Comparison of ENCODE assay signal across 21 cellular contexts in genomic region chr1:234362558-234362957, GRCh38. TPM values are rescaled to one million over a fixed set of nuclear protein-coding genes. Genes with fewer than 3 reads are reported as not detected.
A peak's percentile ranks its signal among the peaks of the same experiment; 100 is the strongest.
DNase-seq lines count a peak whose midpoint lies in the region; ATAC-seq, FAIRE-seq and TF ChIP-seq lines count a peak whose summit lies in the region.
"Had no signal": no experiment of that assay in that cellular context is flagged by ENCODE, and none has a peak within 500 bp of the region (broad histone marks: within the 10 kb centered on the region; RNA-seq: fewer than 3 reads in every experiment).

No MANE protein-coding gene starts in this region.

- peaks cover 0 to 17% of the 10 kb centered on the region in 2 donors for H3K27me3 Mint-ChIP-seq in effector memory CD8-positive, alpha-beta T cell

- no peak for ATAC-seq in HepG2
- ATAC-seq in right lobe of liver, result no peak
- no peak for ATAC-seq in effector memory CD8-positive, alpha-beta T cell (replicated peaks)

- H3K4me3 Mint-ChIP-seq in effector memory CD8-positive, alpha-beta T cell, result no peak overlapping the region
- H3K4me3 Mint-ChIP-seq: CD14-positive monocyte; CD4-positive, alpha-beta memory T cell; CD4-positive, CD25-positive, alpha-beta regulatory T cell; CD8-positive, alpha-beta memory T cell had no signal

- H3K9me3 ChIP-seq in HepG2 (ENCODE audit: low read length) (no peaks in the 10 kb centered on the region), right lobe of liver (no peaks in the 10 kb centered on the region), GM23248 (ENCODE audit: low read depth) (no peaks in the 10 kb centered on the region), SK-N-MC (ENCODE audit: low read depth, low read length) (no peaks in the 10 kb centered on the region)
- H3K9me3 ChIP-seq: BE2C, BLaER1 had no signal

- H3K9me2 ChIP-seq in GM23248 (ENCODE audit: insufficient read depth), result no peaks in the 10 kb centered on the region

- H3K4me2 ChIP-seq in HepG2 (ENCODE audit: low read depth, low read length) (no peak overlapping the region), GM23248 (ENCODE audit: unreplicated experiment) (no peak overlapping the region)
- H3K4me2 ChIP-seq: BLaER1 had no signal

- no peak overlapping the region for H3K27ac Mint-ChIP-seq in effector memory CD8-positive, alpha-beta T cell
- H3K27ac Mint-ChIP-seq: CD14-positive monocyte; CD4-positive, alpha-beta memory T cell; CD4-positive, CD25-positive, alpha-beta regulatory T cell; CD8-positive, alpha-beta memory T cell had no signal

- H3K9me3 Mint-ChIP-seq in effector memory CD8-positive, alpha-beta T cell, result no peaks in the 10 kb centered on the region
- H3K9me3 Mint-ChIP-seq: CD4-positive, alpha-beta memory T cell; CD4-positive, CD25-positive, alpha-beta regulatory T cell; CD8-positive, alpha-beta memory T cell had no signal

- H3K4me1 ChIP-seq in HepG2 (ENCODE audit: insufficient read depth, low read length) (peaks cover 13% of the 10 kb centered on the region), right lobe of liver (no peaks in the 10 kb centered on the region), GM23248 (ENCODE audit: insufficient read depth) (no peaks in the 10 kb centered on the region)
- H3K4me1 ChIP-seq: BE2C, BLaER1 had no signal

- H3K9ac ChIP-seq in HepG2 (ENCODE audit: insufficient read depth, low read depth, low read length) (no peak overlapping the region), GM23248 (no peak overlapping the region), SK-N-MC (ENCODE audit: insufficient read length) (no peak overlapping the region)
- H3K9ac ChIP-seq: BLaER1 had no signal

- H3F3A ChIP-seq in GM23248 (ENCODE audit: insufficient read depth), result no peaks in the 10 kb centered on the region

- FAIRE-seq in HepG2 (lab: Jason Lieb, UNC), result no peak
- FAIRE-seq: GM12891, GM19239 had no signal

- no TSS peak for BruUV-seq in HepG2 (replicated peaks; lab: Mats Ljungman, UMichigan)

- POLR2A ChIA-PET in HepG2 (lab: Yijun Ruan, JAX), result no interaction called here

- H4K20me1 ChIP-seq in HepG2 (ENCODE audit: insufficient read depth, low read length), result no peaks in the 10 kb centered on the region
- no peaks in the 10 kb centered on the region for H4K20me1 ChIP-seq in GM23248 (ENCODE audit: insufficient read depth)
- H4K20me1 ChIP-seq: BLaER1 had no signal

- in situ Hi-C loops in HepG2 (cut with HindIII; ENCODE audit: extremely low pct_ligation_motif_present, low pct_unique_long_range_greater_than_20kb), result no loop called here
- in situ Hi-C loops in GM23248 (cut with MboI), result no loop called here

- no peak overlapping the region for H3K4me3 ChIP-seq in HepG2 (replicated peaks in 1 of 3; ENCODE audit: insufficient read depth in 1 of 3, low read depth in 2 of 3, low read length in 3 of 3)
- H3K4me3 ChIP-seq in right lobe of liver, result no peak overlapping the region
- H3K4me3 ChIP-seq in GM23248, result no peak overlapping the region
- H3K4me3 ChIP-seq in SK-N-MC, result no peak overlapping the region
- H3K4me3 ChIP-seq: BLaER1 had no signal

- TF ChIP-seq CTCF in HepG2 (CRISPR knock-in tag; IDR thresholded peaks at IDR 0.05) (no peak), right lobe of liver (IDR thresholded peaks at IDR 0.05) (no peak)

- no peak for TF ChIP-seq RAD21 in HepG2 (CRISPR knock-in tag; IDR thresholded peaks at IDR 0.05)

- CTCF ChIA-PET in HepG2 (lab: Yijun Ruan, JAX; ENCODE audit: low intra/inter-chr PET ratio, low total read pairs), result no interaction called here

- 52% methylated on average over 2 of the region's 2 CpGs for WGBS in HepG2 (ENCODE audit: low lambda C conversion rate)
- WGBS in right lobe of liver (ENCODE audit: insufficient coverage, low coverage, low lambda C conversion rate, missing lambda C conversion rate), result 44% methylated on average over 2 of the region's 2 CpGs
- WGBS in GM23248 (ENCODE audit: low coverage in 1 of 2, low lambda C conversion rate in 2 of 2, missing lambda C conversion rate in 2 of 2), 2 experiments, result 29 to 34% methylated on average over 2 of the region's 2 CpGs

- TF ChIP-seq POLR2A in HepG2 (IDR thresholded peaks at IDR 0.05; ENCODE audit: insufficient read depth in 1 of 2, low read depth in 2 of 2, low read length in 2 of 2), result no peak
- TF ChIP-seq POLR2A in right lobe of liver (IDR thresholded peaks at IDR 0.05), result no peak

- H2AFZ ChIP-seq in HepG2 (ENCODE audit: low read length) (no peak overlapping the region), GM23248 (0 out of 2 replicates have a peak overlapping the region, but pooled peaks have one; percentile 3)

- TF ChIP-seq EP300 in HepG2 (IDR thresholded peaks at IDR 0.05; ENCODE audit: low read depth in 2 of 2, low read length in 2 of 2), result no peak
- no peak for TF ChIP-seq EP300 in HepG2 (CRISPR knock-in tag; IDR thresholded peaks at IDR 0.05; ENCODE audit: borderline replicate concordance)

- H3K4me1 Mint-ChIP-seq in effector memory CD8-positive, alpha-beta T cell (ENCODE audit: low read depth in 2 of 2), result peaks cover 0 to 8% of the 10 kb centered on the region in 2 donors
- H3K4me1 Mint-ChIP-seq: CD14-positive monocyte had no signal

- no peaks in the 10 kb centered on the region for H3K36me3 ChIP-seq in HepG2 (replicated peaks in 1 of 2; ENCODE audit: control insufficient read depth in 1 of 2, insufficient read depth in 2 of 2, low read length in 2 of 2)
- no peaks in the 10 kb centered on the region for H3K36me3 ChIP-seq in right lobe of liver
- no peaks in the 10 kb centered on the region for H3K36me3 ChIP-seq in GM23248 (ENCODE audit: low read depth)
- no peaks in the 10 kb centered on the region for H3K36me3 ChIP-seq in SK-N-MC (ENCODE audit: insufficient read depth, low read length)
- H3K36me3 ChIP-seq: BE2C, BLaER1 had no signal

- intact Hi-C loops in HepG2 (cut with micrococcal nuclease; ENCODE audit: unreplicated experiment) (no loop called here), right lobe of liver (cut with DNase I) (no loop called here)

- H3K27me3 ChIP-seq in HepG2 (ENCODE audit: control insufficient read depth in 1 of 2, insufficient read depth in 2 of 2, low read length in 2 of 2) (no peaks in the 10 kb centered on the region), right lobe of liver (no peaks in the 10 kb centered on the region), GM23248 (replicated peaks; ENCODE audit: insufficient read depth) (0 out of 2 replicates have a peak, but pooled peaks cover 4% of the 10 kb centered on the region)
- H3K27me3 ChIP-seq: BE2C, BLaER1 had no signal

- H3K36me3 Mint-ChIP-seq in effector memory CD8-positive, alpha-beta T cell (ENCODE audit: insufficient read depth), result no peaks in the 10 kb centered on the region
- H3K36me3 Mint-ChIP-seq: CD14-positive monocyte; CD4-positive, CD25-positive, alpha-beta regulatory T cell had no signal

- H3K79me2 ChIP-seq in HepG2 (ENCODE audit: insufficient read depth, low read length) (peaks cover 2% of the 10 kb centered on the region), GM23248 (ENCODE audit: insufficient read depth) (no peaks in the 10 kb centered on the region)

- DNase-seq in HepG2 (ENCODE audit: low spot score) (no peak), right lobe of liver (no peak), GM23248 (no peak), SK-N-MC (ENCODE audit: low read depth, low spot score) (no peak), NK-92 (lab: John Stamatoyannopoulos, UW; ENCODE audit: unreplicated experiment) (no peak), HuH-7.5 (ENCODE audit: low spot score) (no peak)
- DNase-seq in effector memory CD8-positive, alpha-beta T cell, result no peak
- DNase-seq: ACHN; BE2C; C1 segment of cervical spinal cord; CD4-positive, alpha-beta memory T cell; CD4-positive, CD25-positive, alpha-beta regulatory T cell; CD8-positive, alpha-beta memory T cell; COR-L47; DMS79 treated with DMSO at 0.1 percent for 48 hours; GF-D8 had no signal

- no peak overlapping the region for H3K27ac ChIP-seq in HepG2 (ENCODE audit: extremely low read length, insufficient read depth, low read length)
- H3K27ac ChIP-seq in right lobe of liver, result no peak overlapping the region
- no peak overlapping the region for H3K27ac ChIP-seq in GM23248
- H3K27ac ChIP-seq in SK-N-MC, result peak overlapping the region; percentile 57
- H3K27ac ChIP-seq: 22Rv1, BLaER1 had no signal

TF ChIP-seq in HepG2, 621 proteins besides CTCF, POLR2A, EP300 and RAD21 (continues in another document):
- TF ChIP-seq ZNF850 (CRISPR knock-in tag; conservative IDR thresholded peaks at IDR 0.05), result no peak

RNA-seq across cellular contexts. Expression of gene COA6, which starts 10.7 kb away (rescaled TPM):
- total RNA-seq in HepG2 (2016; rRNA removed; fragmentation: Illumina TruSeq; extraction: Trizol) (104 and 158 TPM in 2 replicates), right lobe of liver (10 to 100 TPM; 12.8 to 29.3 (median 16.2) TPM)
- total RNA-seq in HepG2 (2016; cell fraction: cytosol; rRNA removed; fragmentation: Illumina TruSeq; extraction: Trizol; ENCODE audit: low read depth), result 65.3 and 66.5 TPM in 2 replicates
- total RNA-seq in HepG2 (2016; cell fraction: insoluble cytoplasmic fraction; rRNA removed; fragmentation: Illumina TruSeq; extraction: Trizol), result 117 and 175 TPM in 2 replicates
- 73.2 and 76.4 TPM in 2 replicates for total RNA-seq in HepG2 (2016; cell fraction: membrane; rRNA removed; fragmentation: Illumina TruSeq; extraction: Trizol)
- total RNA-seq in HepG2 (2016; cell fraction: nucleus; rRNA removed; fragmentation: Illumina TruSeq; extraction: Trizol), result 44.6 and 50.4 TPM in 2 replicates
- polyA plus RNA-seq in HepG2 (2011; rRNA removed) (29.1 and 32.4 TPM in 2 replicates), GM23248 (2016; fragmentation: Nextera tagmentation; extraction: Ambion mirVana) (44.7 and 52.2 TPM in 2 replicates)
- polyA plus RNA-seq in HepG2 (2011; cell fraction: cytosol; rRNA removed), result 37.1 and 37.6 TPM in 2 replicates
- 12.7 and 13.3 TPM in 2 replicates for polyA plus RNA-seq in HepG2 (2011; cell fraction: nucleus; rRNA removed)
- polyA plus RNA-seq in HepG2 (2012), result 49.6 and 68.8 TPM in 2 replicates
- 84.3 and 106 TPM in 2 replicates for polyA plus RNA-seq in HepG2 (2016; cell fraction: cytosol; fragmentation: Illumina TruSeq; extraction: Trizol; ENCODE audit: low read depth)
- 196 and 215 TPM in 2 replicates for polyA plus RNA-seq in HepG2 (2016; cell fraction: insoluble cytoplasmic fraction; fragmentation: Illumina TruSeq; extraction: Trizol; ENCODE audit: low read depth)
- 84.2 and 92.6 TPM in 2 replicates for polyA plus RNA-seq in HepG2 (2016; cell fraction: membrane; fragmentation: Illumina TruSeq; extraction: Trizol; ENCODE audit: low read depth)
- polyA plus RNA-seq in HepG2 (2016; cell fraction: nucleus; fragmentation: Illumina TruSeq; extraction: Trizol; ENCODE audit: insufficient read depth, low read depth), result 92.2 and 92.5 TPM in 2 replicates
- 12.7 and 15.1 TPM in 2 replicates for polyA minus RNA-seq in HepG2 (2011; rRNA and poly(A)+ RNA removed; ENCODE audit: low replicate concordance)
- polyA minus RNA-seq in HepG2 (2011; cell fraction: cytosol; rRNA and poly(A)+ RNA removed), result 16.5 and 16.7 TPM in 2 replicates
- polyA minus RNA-seq in HepG2 (2011; cell fraction: nucleus; rRNA and poly(A)+ RNA removed), result 12.4 and 16.9 TPM in 2 replicates
- total RNA-seq in GM23248 (2014; rRNA removed; shearing (Covaris generic)), result 5.4 and 28.3 TPM in 2 replicates
